ENCODE assay signal across 37 cellular contexts in the genomic region with DNA sequence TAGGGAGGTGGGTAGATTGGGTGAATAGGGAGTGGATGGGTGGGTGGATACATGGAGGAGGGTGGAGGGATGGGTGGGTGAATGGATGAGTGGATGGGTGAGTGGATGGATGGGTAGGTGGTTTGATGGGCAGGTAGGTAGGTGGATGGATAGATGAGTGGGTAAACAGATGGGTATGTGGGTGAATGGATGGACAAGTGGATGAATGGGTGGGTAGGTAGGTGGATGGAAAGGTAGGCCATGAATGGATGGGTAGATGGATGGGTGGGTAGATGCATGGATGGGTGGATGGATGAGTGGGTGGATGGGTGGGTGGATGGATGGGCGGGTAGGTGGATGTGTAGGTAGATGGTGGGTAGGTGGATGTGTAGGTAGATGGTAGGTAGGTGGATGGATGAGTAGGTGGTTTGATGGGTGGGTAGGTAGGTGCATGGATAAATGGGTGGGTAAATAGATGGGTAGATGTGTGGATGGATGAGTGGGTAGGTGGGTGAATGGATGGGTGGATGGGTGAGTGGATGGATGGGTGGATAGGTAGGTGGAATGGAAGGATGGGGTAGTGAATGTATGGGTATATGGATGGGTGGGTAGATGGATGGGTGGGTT.
"Had no signal": no experiment of that assay in that cellular context is flagged by ENCODE, and none has a peak within 500 bp of the region (broad histone marks: within the 10 kb centered on the region; RNA-seq: fewer than 3 reads in every experiment).

No MANE protein-coding gene starts in this region.

- H3K36me3 Mint-ChIP-seq: activated CD4-positive, alpha-beta memory T cell treated with anti-CD3 and anti-CD28 coated beads for 36 hours; activated naive CD4-positive, alpha-beta T cell treated with anti-CD3 and anti-CD28 coated beads, Interleukin-2, amount 50 U/mL, for 72 hours; activated naive CD8-positive, alpha-beta T cell treated with anti-CD3 and anti-CD28 coated beads for 36 hours had no signal

- H3K4me1 ChIP-seq: adrenal gland, body of pancreas, breast epithelium had no signal

- H3K4me3 Mint-ChIP-seq: activated B cell treated with CpG ODN at 0.5 μM for 24 hours; activated CD4-positive, alpha-beta memory T cell treated with anti-CD3 and anti-CD28 coated beads for 36 hours; activated CD4-positive, alpha-beta T cell treated with anti-CD3 and anti-CD28 coated beads for 36 hours; activated CD8-positive, alpha-beta T cell treated with anti-CD3 and anti-CD28 coated beads for 36 hours; activated naive CD4-positive, alpha-beta T cell treated with anti-CD3 and anti-CD28 coated beads for 36 hours; activated naive CD8-positive, alpha-beta T cell treated with anti-CD3 and anti-CD28 coated beads for 36 hours; activated T-cell treated with anti-CD3 and anti-CD28 coated beads, Interleukin-2, amount 50 U/mL, for 4 hours; activated T-cell treated with anti-CD3 and anti-CD28 coated beads, Interleukin-2, amount 50 U/mL, for 72 hours; activated T-helper 1 cell treated with anti-CD3 and anti-CD28 coated beads, Interleukin-12 subunit alpha, Interleukin-12 subunit beta, Interleukin-2, Interleukin-4 antibody, amounts not matched to agents 30 ng/mL and 10 ng/mL and 1 ng/mL, durations not matched to agents 14 hours and 24 hours and 36 hours; activated T-helper 17 cell treated with anti-CD3 and anti-CD28 coated beads, Interleukin-2, amount 50 U/mL, for 72 hours; T-helper 1 cell treated with Interleukin-12 subunit alpha and Interleukin-12 subunit beta and Interleukin-4 antibody, amounts not matched to agents 30 μg/mL and 1 μg/mL, for 36 hours; T-helper 2 cell treated with Interferon-gamma antibody and Interleukin-4, amounts not matched to agents 5 μg/mL and 100 μg/mL, for 36 hours had no signal

- H3K27ac ChIP-seq: adrenal gland, body of pancreas, brain microvascular endothelial cell, breast epithelium, VCaP had no signal

- DNase-seq: activated B cell treated with CpG ODN at 0.5 μM for 24 hours; activated CD4-positive, alpha-beta memory T cell treated with anti-CD3 and anti-CD28 coated beads for 36 hours; activated CD4-positive, alpha-beta T cell treated with anti-CD3 and anti-CD28 coated beads for 36 hours; activated CD4-positive, alpha-beta T cell treated with anti-CD3 and anti-CD28 coated beads for 48 hours; activated CD4-positive, alpha-beta T cell treated with anti-CD3 and anti-CD28 coated beads, Interleukin-2, amount 50 U/mL, for 1 hour; activated CD4-positive, alpha-beta T cell treated with anti-CD3 and anti-CD28 coated beads, Interleukin-2, amount 50 U/mL, for 4 hours; activated CD4-positive, CD25-positive, alpha-beta regulatory T cell treated with anti-CD3 and anti-CD28 coated beads, Interleukin-2, amount 50 U/mL, for 72 hours; activated CD8-positive, alpha-beta memory T cell treated with anti-CD3 and anti-CD28 coated beads, Interleukin-2, amount 50 U/mL, for 4 hours; activated CD8-positive, alpha-beta T cell treated with anti-CD3 and anti-CD28 coated beads for 36 hours; activated effector memory CD4-positive, alpha-beta T cell treated with anti-CD3 and anti-CD28 coated beads, Interleukin-2, amount 50 U/mL, for 16 hours; activated gamma-delta T cell treated with Interleukin-2 at 50 U/mL for 16 hours; activated naive CD4-positive, alpha-beta T cell; activated naive CD4-positive, alpha-beta T cell treated with anti-CD3 and anti-CD28 coated beads for 36 hours; activated naive CD4-positive, alpha-beta T cell treated with anti-CD3 and anti-CD28 coated beads, Interleukin-2, amount 50 U/mL, for 16 hours; activated naive CD8-positive, alpha-beta T cell treated with anti-CD3 and anti-CD28 coated beads for 36 hours; activated T-cell treated with anti-CD3 and anti-CD28 coated beads for 4 hours; activated T-cell treated with anti-CD3 and anti-CD28 coated beads, Interleukin-2, amount 50 U/mL, for 1 hour; activated T-cell treated with anti-CD3 and anti-CD28 coated beads, Interleukin-2, amount 50 U/mL, for 4 hours; activated T-cell treated with anti-CD3 and anti-CD28 coated beads, Interleukin-2, amount 50 U/mL, for 72 hours; adrenal gland; amniotic stem cell; aorta; body of pancreas; brain microvascular endothelial cell; central memory CD4-positive, alpha-beta T cell; T-helper 1 cell; T-helper 2 cell; T-helper 9 cell had no signal

- H3K4me3 ChIP-seq: adrenal gland, body of pancreas, breast epithelium had no signal

- FAIRE-seq: astrocyte, TTC549 had no signal

- H3K27me3 ChIP-seq: adrenal gland, body of pancreas, brain microvascular endothelial cell had no signal

- H3K27ac Mint-ChIP-seq: activated B cell treated with CpG ODN at 0.5 μM for 24 hours; activated CD4-positive, alpha-beta memory T cell treated with anti-CD3 and anti-CD28 coated beads for 36 hours; activated CD4-positive, alpha-beta T cell treated with anti-CD3 and anti-CD28 coated beads for 36 hours; activated CD8-positive, alpha-beta T cell treated with anti-CD3 and anti-CD28 coated beads for 36 hours; activated naive CD4-positive, alpha-beta T cell treated with anti-CD3 and anti-CD28 coated beads for 36 hours; activated naive CD4-positive, alpha-beta T cell treated with anti-CD3 and anti-CD28 coated beads, Interleukin-2, amount 50 U/mL, for 72 hours; activated naive CD8-positive, alpha-beta T cell treated with anti-CD3 and anti-CD28 coated beads for 36 hours; activated T-cell treated with anti-CD3 and anti-CD28 coated beads, Interleukin-2, amount 50 U/mL, for 72 hours; activated T-helper 1 cell treated with anti-CD3 and anti-CD28 coated beads, Interleukin-12 subunit alpha, Interleukin-12 subunit beta, Interleukin-2, Interleukin-4 antibody, amounts not matched to agents 30 ng/mL and 10 ng/mL and 1 ng/mL, durations not matched to agents 14 hours and 24 hours and 36 hours; activated T-helper 17 cell treated with anti-CD3 and anti-CD28 coated beads, Interleukin-2, amount 50 U/mL, for 72 hours; T-helper 1 cell treated with Interleukin-12 subunit alpha and Interleukin-12 subunit beta and Interleukin-4 antibody, amounts not matched to agents 30 μg/mL and 1 μg/mL, for 36 hours; T-helper 2 cell treated with Interferon-gamma antibody and Interleukin-4, amounts not matched to agents 5 μg/mL and 100 μg/mL, for 36 hours had no signal

- H3K9me3 ChIP-seq: adrenal gland, body of pancreas, breast epithelium had no signal

- H3K4me1 Mint-ChIP-seq: activated B cell treated with CpG ODN at 0.5 μM for 24 hours; activated CD4-positive, alpha-beta T cell treated with anti-CD3 and anti-CD28 coated beads for 36 hours; activated naive CD8-positive, alpha-beta T cell treated with anti-CD3 and anti-CD28 coated beads for 36 hours; activated T-helper 17 cell treated with anti-CD3 and anti-CD28 coated beads, Interleukin-2, amount 50 U/mL, for 72 hours had no signal

- H3K36me3 ChIP-seq: adrenal gland, brain microvascular endothelial cell, breast epithelium had no signal

- ATAC-seq: activated CD4-positive, alpha-beta T cell treated with anti-CD3 and anti-CD28 coated beads for 36 hours; activated CD8-positive, alpha-beta T cell treated with anti-CD3 and anti-CD28 coated beads for 36 hours; activated naive CD4-positive, alpha-beta T cell treated with anti-CD3 and anti-CD28 coated beads, Interleukin-2, amount 50 U/mL, for 72 hours; activated T-cell treated with anti-CD3 and anti-CD28 coated beads, Interleukin-2, amount 50 U/mL, for 4 hours; activated T-cell treated with anti-CD3 and anti-CD28 coated beads, Interleukin-2, amount 50 U/mL, for 72 hours; activated T-helper 17 cell treated with anti-CD3 and anti-CD28 coated beads, Interleukin-2, amount 50 U/mL, for 72 hours; body of pancreas had no signal

- H3K9me3 Mint-ChIP-seq: activated B cell treated with CpG ODN at 0.5 μM for 24 hours; activated CD4-positive, alpha-beta memory T cell treated with anti-CD3 and anti-CD28 coated beads for 36 hours; activated CD8-positive, alpha-beta T cell treated with anti-CD3 and anti-CD28 coated beads for 36 hours; activated naive CD4-positive, alpha-beta T cell treated with anti-CD3 and anti-CD28 coated beads for 36 hours; activated naive CD4-positive, alpha-beta T cell treated with anti-CD3 and anti-CD28 coated beads, Interleukin-2, amount 50 U/mL, for 72 hours; activated naive CD8-positive, alpha-beta T cell treated with anti-CD3 and anti-CD28 coated beads for 36 hours; activated T-cell treated with anti-CD3 and anti-CD28 coated beads, Interleukin-2, amount 50 U/mL, for 4 hours; activated T-cell treated with anti-CD3 and anti-CD28 coated beads, Interleukin-2, amount 50 U/mL, for 72 hours; activated T-helper 1 cell treated with anti-CD3 and anti-CD28 coated beads, Interleukin-12 subunit alpha, Interleukin-12 subunit beta, Interleukin-2, Interleukin-4 antibody, amounts not matched to agents 30 ng/mL and 10 ng/mL and 1 ng/mL, durations not matched to agents 14 hours and 24 hours and 36 hours; activated T-helper 17 cell treated with anti-CD3 and anti-CD28 coated beads, Interleukin-2, amount 50 U/mL, for 72 hours; T-helper 1 cell treated with Interleukin-12 subunit alpha and Interleukin-12 subunit beta and Interleukin-4 antibody, amounts not matched to agents 30 μg/mL and 1 μg/mL, for 36 hours; T-helper 2 cell treated with Interferon-gamma antibody and Interleukin-4, amounts not matched to agents 5 μg/mL and 100 μg/mL, for 36 hours had no signal
